Comparison of ENCODE assay signal across 23 cellular contexts in genomic region chr1:89942014-89942413, GRCh38.
"Had no signal": no experiment of that assay in that cellular context is flagged by ENCODE, and none has a peak within 500 bp of the region (broad histone marks: within the 10 kb centered on the region; RNA-seq: fewer than 3 reads in every experiment).

No MANE protein-coding gene starts in this region.

- FAIRE-seq: frontal cortex, urothelium cell line had no signal

- DNase-seq: activated CD4-positive, alpha-beta T cell treated with anti-CD3 and anti-CD28 coated beads, Interleukin-2, amount 10 ng/mL, durations not matched to agents 7 days and 5 days; activated CD4-positive, CD25-positive, alpha-beta regulatory T cell treated with anti-CD3 and anti-CD28 coated beads, Interleukin-2, amount 50 U/mL, for 72 hours; activated CD8-positive, alpha-beta memory T cell treated with anti-CD3 and anti-CD28 coated beads, Interleukin-2, amount 10 ng/mL, durations not matched to agents 7 days and 5 days; activated CD8-positive, alpha-beta T cell treated with anti-CD3 and anti-CD28 coated beads for 36 hours; activated gamma-delta T cell treated with Interleukin-2 at 50 U/mL for 16 hours; aorta; caudate nucleus; dermis blood vessel endothelial cell; effector memory CD4-positive, alpha-beta T cell; glutamatergic neuron; hippocampal formation; kidney glomerular epithelial cell; left ventricle myocardium inferior; mammary epithelial cell; naive thymus-derived CD8-positive, alpha-beta T cell; stimulated activated CD4-positive, alpha-beta T cell treated with anti-CD3 and anti-CD28 coated beads, Interleukin-4, amount 100 ng/mL, for 24 hours; WERI-Rb-1 had no signal

- H3K4me2 ChIP-seq: neural progenitor cell had no signal

- ATAC-seq: activated CD8-positive, alpha-beta memory T cell treated with anti-CD3 and anti-CD28 coated beads, Interleukin-2, amount 10 ng/mL, durations not matched to agents 7 days and 5 days; activated CD8-positive, alpha-beta T cell treated with anti-CD3 and anti-CD28 coated beads for 36 hours; naive thymus-derived CD8-positive, alpha-beta T cell had no signal

- H3K27ac ChIP-seq: left ventricle myocardium inferior, neural progenitor cell, prostate gland, right atrium auricular region, tibial nerve, WERI-Rb-1 had no signal

- H3K9me3 ChIP-seq: left ventricle myocardium inferior, prostate gland, right atrium auricular region, tibial nerve had no signal

- H3K4me3 ChIP-seq: left ventricle myocardium inferior, neural progenitor cell, prostate gland, right atrium auricular region, tibial nerve had no signal

- H3K36me3 ChIP-seq: left ventricle myocardium inferior, neural progenitor cell, prostate gland, right atrium auricular region, tibial nerve, WERI-Rb-1 had no signal

- H3K27me3 ChIP-seq: neural progenitor cell, right atrium auricular region, tibial nerve had no signal

- H3K4me1 ChIP-seq: prostate gland had no signal

- H3K9ac ChIP-seq: neural progenitor cell had no signal

- H2AFZ ChIP-seq: neural progenitor cell had no signal
